In genomic region chr2:53519925-53520629, GRCh38 we compare ENCODE assay signal across 12 cellular contexts.
A peak's percentile ranks its signal among the peaks of the same experiment; 100 is the strongest.
DNase-seq lines count a peak whose midpoint lies in the region; ATAC-seq, FAIRE-seq and TF ChIP-seq lines count a peak whose summit lies in the region.
"Had no signal": no experiment of that assay in that cellular context is flagged by ENCODE, and none has a peak within 500 bp of the region (broad histone marks: within the 10 kb centered on the region; RNA-seq: fewer than 3 reads in every experiment).

No MANE protein-coding gene starts in this region.

- intact Hi-C loops in Right ventricle myocardium inferior (cut with DNase I) (no loop called here), right cardiac atrium (cut with DNase I) (no loop called here), kidney (cut with DNase I) (no loop called here)

- H3K27me3 Mint-ChIP-seq in glutamatergic neuron (ENCODE audit: unreplicated experiment): no peaks in the 10 kb centered on the region
- H3K27me3 Mint-ChIP-seq: type B pancreatic cell had no signal

- H3K4me3 ChIP-seq in right cardiac atrium (ENCODE audit: low read length) (no peak overlapping the region), thoracic aorta (no peak overlapping the region), kidney (ENCODE audit: low read length in 2 of 2) (no peak overlapping the region)

- 61% methylated on average over 7 of the region's 7 CpGs for WGBS in right cardiac atrium

- FAIRE-seq in kidney (lab: Jason Lieb, UNC): no peak

- H3K36me3 ChIP-seq in thoracic aorta (no peaks in the 10 kb centered on the region), kidney (ENCODE audit: control insufficient read depth in 1 of 2, insufficient read depth in 2 of 2, low read length in 2 of 2) (no peaks in the 10 kb centered on the region)

- ATAC-seq in Right ventricle myocardium inferior (peak; percentile 16), right cardiac atrium (no peak), thoracic aorta (ENCODE audit: insufficient number of reproducible peaks, low FRiP score, low read depth) (no peak), GM21619 (IDR thresholded peaks at IDR 0.05; ENCODE audit: unreplicated experiment) (no peak), HG02571 (IDR thresholded peaks at IDR 0.05; ENCODE audit: unreplicated experiment) (no peak)

- H3K36me3 Mint-ChIP-seq in glutamatergic neuron (ENCODE audit: unreplicated experiment): no peaks in the 10 kb centered on the region
- H3K36me3 Mint-ChIP-seq: activated naive CD8-positive, alpha-beta T cell treated with anti-CD3 and anti-CD28 coated beads for 36 hours; type B pancreatic cell had no signal

- TF ChIP-seq CTCF in glutamatergic neuron (IDR thresholded peaks at IDR 0.05; ENCODE audit: partially characterized antibody, unreplicated experiment): no peak
- TF ChIP-seq CTCF in thoracic aorta (IDR thresholded peaks at IDR 0.05): no peak
- TF ChIP-seq CTCF in kidney (IDR thresholded peaks at IDR 0.05; ENCODE audit: borderline replicate concordance, extremely low read depth, insufficient read depth): no peak

- H3K9ac ChIP-seq in kidney (ENCODE audit: low read length in 2 of 2): no peak overlapping the region

- H3K4me1 Mint-ChIP-seq in glutamatergic neuron (ENCODE audit: low read depth, unreplicated experiment): peaks cover 24% of the 10 kb centered on the region
- H3K4me1 Mint-ChIP-seq: activated naive CD8-positive, alpha-beta T cell treated with anti-CD3 and anti-CD28 coated beads for 36 hours had no signal

- H3K4me1 ChIP-seq in right cardiac atrium (ENCODE audit: control insufficient read depth, insufficient read depth, low read length) (no peaks in the 10 kb centered on the region), thoracic aorta (ENCODE audit: control insufficient read depth in 1 of 2, low read depth in 2 of 2) (peaks cover 7 to 20% of the 10 kb centered on the region in 2 donors), kidney (ENCODE audit: control insufficient read depth in 1 of 2, insufficient read depth in 1 of 2, low read depth in 1 of 2, low read length in 2 of 2) (no peaks in the 10 kb centered on the region)

- DNase-seq in Right ventricle myocardium inferior (ENCODE audit: missing footprints): no peak
- no peak for DNase-seq in right cardiac atrium
- peak; percentile 75 for DNase-seq in NCI-H510A (lab: John Stamatoyannopoulos, UW)
- no peak for DNase-seq in glutamatergic neuron
- no peak for DNase-seq in thoracic aorta (ENCODE audit: low spot score)
- no peak for DNase-seq in kidney
- DNase-seq: activated naive CD8-positive, alpha-beta T cell treated with anti-CD3 and anti-CD28 coated beads for 36 hours; cortex of kidney; midbrain had no signal

- H3K27ac Mint-ChIP-seq in glutamatergic neuron (ENCODE audit: unreplicated experiment): peak overlapping the region; percentile 59
- H3K27ac Mint-ChIP-seq: activated naive CD8-positive, alpha-beta T cell treated with anti-CD3 and anti-CD28 coated beads for 36 hours; type B pancreatic cell had no signal

- H3K27me3 ChIP-seq in right cardiac atrium (ENCODE audit: control insufficient read depth, insufficient read depth): no peaks in the 10 kb centered on the region
- H3K27me3 ChIP-seq in thoracic aorta (replicated peaks; ENCODE audit: insufficient read depth): no peaks in the 10 kb centered on the region

- H3K9me3 Mint-ChIP-seq in glutamatergic neuron (ENCODE audit: unreplicated experiment): no peaks in the 10 kb centered on the region
- H3K9me3 Mint-ChIP-seq: activated naive CD8-positive, alpha-beta T cell treated with anti-CD3 and anti-CD28 coated beads for 36 hours; type B pancreatic cell had no signal

- H3K27ac ChIP-seq in right cardiac atrium (ENCODE audit: low read length): no peak overlapping the region
- H3K27ac ChIP-seq in thoracic aorta: peak overlapping the region; percentile 27 to 30
- H3K27ac ChIP-seq in kidney (ENCODE audit: low read depth in 2 of 2, low read length in 2 of 2): no peak overlapping the region

- H3K9me3 ChIP-seq in right cardiac atrium (ENCODE audit: control insufficient read depth, low read length): no peaks in the 10 kb centered on the region
- no peaks in the 10 kb centered on the region for H3K9me3 ChIP-seq in thoracic aorta
- peaks cover 0 to 2% of the 10 kb centered on the region in 2 donors for H3K9me3 ChIP-seq in kidney (ENCODE audit: control insufficient read depth in 1 of 2, low read length in 2 of 2)

- no peak overlapping the region for H3K4me3 Mint-ChIP-seq in glutamatergic neuron (ENCODE audit: unreplicated experiment)
- H3K4me3 Mint-ChIP-seq: activated naive CD8-positive, alpha-beta T cell treated with anti-CD3 and anti-CD28 coated beads for 36 hours; type B pancreatic cell had no signal

Comparison
In these comparisons a context has a peak if more than half of its experiments do, and no peak if none do; other contexts are left out.
1. H3K27ac ChIP-seq: peak in thoracic aorta (2 of 2); none in right cardiac atrium (single experiment) and kidney (0 of 2).